26 cellular contexts compared by ENCODE assay signal in genomic region chr4:169132561-169133305, GRCh38.
DNase-seq lines count a peak whose midpoint lies in the region; ATAC-seq and TF ChIP-seq lines count a peak whose summit lies in the region.
"Had no signal": no experiment of that assay in that cellular context is flagged by ENCODE, and none has a peak within 500 bp of the region (broad histone marks: within the 10 kb centered on the region; RNA-seq: fewer than 3 reads in every experiment).

No MANE protein-coding gene starts in this region.

- in situ Hi-C loops in SK-MEL-5 (cut with HindIII; ENCODE audit: low pct_unique_long_range_greater_than_20kb, low sequenced_read_pairs), result no loop called here

- DNase-seq in EL (peak; percentile 19), SK-MEL-5 (ENCODE audit: low read depth, low spot score) (peak; percentile 59), foreskin keratinocyte (no peak), stromal cell of bone marrow (ENCODE audit: low read depth) (peak; percentile 15)
- DNase-seq in stimulated activated CD4-positive, alpha-beta T cell treated with anti-CD3 and anti-CD28 coated beads, Interleukin-4, amount 100 ng/mL, for 4 hours, result no peak
- DNase-seq: activated CD4-positive, alpha-beta T cell treated with anti-CD3 and anti-CD28 coated beads, Interleukin-2, amount 50 U/mL, for 48 hours; activated CD4-positive, CD25-positive, alpha-beta regulatory T cell treated with anti-CD3 and anti-CD28 coated beads, Interleukin-2, amount 50 U/mL, for 72 hours; activated naive CD8-positive, alpha-beta T cell treated with anti-CD3 and anti-CD28 coated beads, Interleukin-2, amount 50 U/mL, for 24 hours; activated T-cell treated with anti-CD3 and anti-CD28 coated beads, Interleukin-2, amount 50 U/mL, for 72 hours; DMS79; esophagus squamous epithelium; GF-D8; hypothalamus; left colon; NCI-H1105 treated with DMSO at 0.1 percent for 48 hours; NCI-H187 treated with DMSO at 0.1 percent for 48 hours; NCI-H524; stimulated activated CD4-positive, alpha-beta T cell treated with anti-CD3 and anti-CD28 coated beads, Interleukin-4, amount 100 ng/mL, for 24 hours; T-helper 2 cell; upper lobe of right lung had no signal

- no peaks in the 10 kb centered on the region for H3K27me3 ChIP-seq in foreskin keratinocyte
- H3K27me3 ChIP-seq: esophagus squamous epithelium, upper lobe of right lung had no signal

- TF ChIP-seq CTCF in foreskin keratinocyte (conservative IDR thresholded peaks at IDR 0.05), result no peak

- H3K4me1 ChIP-seq in foreskin keratinocyte, result no peaks in the 10 kb centered on the region

- no peak overlapping the region for H3K27ac ChIP-seq in foreskin keratinocyte
- H3K27ac ChIP-seq: esophagus squamous epithelium had no signal

- ATAC-seq in foreskin keratinocyte, result peak; percentile 25
- no peak for ATAC-seq in HG02884 (IDR thresholded peaks at IDR 0.05; ENCODE audit: unreplicated experiment)
- ATAC-seq in GM19452 (IDR thresholded peaks at IDR 0.05; ENCODE audit: unreplicated experiment), result no peak
- no peak for ATAC-seq in GM21423 (IDR thresholded peaks at IDR 0.05; ENCODE audit: unreplicated experiment)
- ATAC-seq: activated naive CD8-positive, alpha-beta T cell treated with anti-CD3 and anti-CD28 coated beads, Interleukin-2, amount 50 U/mL, for 24 hours; activated T-cell treated with anti-CD3 and anti-CD28 coated beads, Interleukin-2, amount 50 U/mL, for 72 hours; GM23338; K562; left colon; sciatic nerve had no signal

Comparison
In these comparisons a context has a peak if more than half of its experiments do, and no peak if none do; other contexts are left out.
1. DNase-seq: peak in EL (single experiment), SK-MEL-5 (single experiment) and stromal cell of bone marrow (single experiment); none in foreskin keratinocyte (0 of 2) and stimulated activated CD4-positive, alpha-beta T cell treated with anti-CD3 and anti-CD28 coated beads, Interleukin-4, amount 100 ng/mL, for 4 hours (0 of 2).